13 cellular contexts compared by ENCODE assay signal in genomic region chr10:36349445-36350063, GRCh38.
DNase-seq lines count a peak whose midpoint lies in the region; ATAC-seq and TF ChIP-seq lines count a peak whose summit lies in the region.
"Had no signal": no experiment of that assay in that cellular context is flagged by ENCODE, and none has a peak within 500 bp of the region (broad histone marks: within the 10 kb centered on the region; RNA-seq: fewer than 3 reads in every experiment).

No MANE protein-coding gene starts in this region.

- H3K9me3 Mint-ChIP-seq in mesothelial cell of epicardium, result no peaks in the 10 kb centered on the region
- peaks cover 5 to 15% of the 10 kb centered on the region in 2 donors for H3K9me3 Mint-ChIP-seq in stimulated activated naive CD8-positive, alpha-beta T cell treated with anti-CD3 and anti-CD28 coated beads, Interleukin-15, amount 100 ng/mL, for 72 hours

- peak overlapping the region; percentile 96 for H3K27ac Mint-ChIP-seq in mesothelial cell of epicardium
- H3K27ac Mint-ChIP-seq in stimulated activated naive CD8-positive, alpha-beta T cell treated with anti-CD3 and anti-CD28 coated beads, Interleukin-15, amount 100 ng/mL, for 72 hours, result no peak overlapping the region
- H3K27ac Mint-ChIP-seq: activated T-cell treated with anti-CD3 and anti-CD28 coated beads, Interleukin-2, amount 50 U/mL, for 24 hours; CD4-positive, CD25-positive, alpha-beta regulatory T cell; memory B cell had no signal

- TF ChIP-seq CTCF in mesothelial cell of epicardium (IDR thresholded peaks at IDR 0.05; ENCODE audit: unreplicated experiment), result no peak

- H3K36me3 ChIP-seq in MG63, result no peaks in the 10 kb centered on the region
- H3K36me3 ChIP-seq: Peyer's patch, right lobe of liver had no signal

- peaks cover 28% of the 10 kb centered on the region for H3K4me1 Mint-ChIP-seq in mesothelial cell of epicardium
- H3K4me1 Mint-ChIP-seq in stimulated activated naive CD8-positive, alpha-beta T cell treated with anti-CD3 and anti-CD28 coated beads, Interleukin-15, amount 100 ng/mL, for 72 hours, result no peaks in the 10 kb centered on the region
- H3K4me1 Mint-ChIP-seq: CD4-positive, CD25-positive, alpha-beta regulatory T cell; memory B cell had no signal

- ATAC-seq in left lobe of liver, result no peak
- no peak for ATAC-seq in HG03095 (IDR thresholded peaks at IDR 0.05; ENCODE audit: unreplicated experiment)
- ATAC-seq in stimulated activated naive CD8-positive, alpha-beta T cell treated with anti-CD3 and anti-CD28 coated beads, Interleukin-15, amount 100 ng/mL, for 72 hours, result no peak

- no peaks in the 10 kb centered on the region for H3K36me3 Mint-ChIP-seq in mesothelial cell of epicardium
- H3K36me3 Mint-ChIP-seq: CD4-positive, CD25-positive, alpha-beta regulatory T cell; memory B cell had no signal

- intact Hi-C loops in posterior cingulate gyrus (cut with DNase I), result no loop called here

- H3K27me3 ChIP-seq in MG63, result no peaks in the 10 kb centered on the region
- H3K27me3 ChIP-seq: Peyer's patch, right lobe of liver had no signal

- H3K4me3 ChIP-seq in MG63, result no peak overlapping the region
- H3K4me3 ChIP-seq: Peyer's patch, right lobe of liver had no signal

- peak overlapping the region; percentile 15 for H3K4me3 Mint-ChIP-seq in mesothelial cell of epicardium
- H3K4me3 Mint-ChIP-seq in stimulated activated naive CD8-positive, alpha-beta T cell treated with anti-CD3 and anti-CD28 coated beads, Interleukin-15, amount 100 ng/mL, for 72 hours, result no peak overlapping the region
- H3K4me3 Mint-ChIP-seq: activated T-cell treated with anti-CD3 and anti-CD28 coated beads, Interleukin-2, amount 50 U/mL, for 24 hours; CD4-positive, CD25-positive, alpha-beta regulatory T cell; memory B cell had no signal

- peak; percentile 76 for DNase-seq in AG20443 (ENCODE audit: low spot score)
- DNase-seq in MG63, result peak; percentile 69
- DNase-seq in dedifferentiated amniotic fluid mesenchymal stem cell (ENCODE audit: extremely low spot score), result peak; percentile 94
- peak; percentile 28 to 55 for DNase-seq in mesothelial cell of epicardium (ENCODE audit: low spot score in 2 of 2, unreplicated experiment in 2 of 2)
- DNase-seq in posterior cingulate gyrus, result no peak
- no peak for DNase-seq in left lobe of liver (ENCODE audit: low spot score)
- no peak for DNase-seq in stimulated activated naive CD8-positive, alpha-beta T cell treated with anti-CD3 and anti-CD28 coated beads, Interleukin-15, amount 100 ng/mL, for 72 hours
- DNase-seq: activated T-cell treated with anti-CD3 and anti-CD28 coated beads, Interleukin-2, amount 50 U/mL, for 24 hours; CD4-positive, CD25-positive, alpha-beta regulatory T cell; Peyer's patch; right lobe of liver had no signal

- H3K9me3 ChIP-seq in MG63, result no peaks in the 10 kb centered on the region
- H3K9me3 ChIP-seq: Peyer's patch, right lobe of liver had no signal

- H3K27me3 Mint-ChIP-seq in mesothelial cell of epicardium (ENCODE audit: low read depth), result no peaks in the 10 kb centered on the region
- no peaks in the 10 kb centered on the region for H3K27me3 Mint-ChIP-seq in stimulated activated naive CD8-positive, alpha-beta T cell treated with anti-CD3 and anti-CD28 coated beads, Interleukin-15, amount 100 ng/mL, for 72 hours
- H3K27me3 Mint-ChIP-seq: activated T-cell treated with anti-CD3 and anti-CD28 coated beads, Interleukin-2, amount 50 U/mL, for 24 hours; CD4-positive, CD25-positive, alpha-beta regulatory T cell; memory B cell had no signal

Comparison
In these comparisons a context has a peak if more than half of its experiments do, and no peak if none do; other contexts are left out.
1. DNase-seq: peak in AG20443 (single experiment), MG63 (single experiment), dedifferentiated amniotic fluid mesenchymal stem cell (single experiment) and mesothelial cell of epicardium (2 of 2); none in posterior cingulate gyrus (0 of 10), left lobe of liver (single experiment) and stimulated activated naive CD8-positive, alpha-beta T cell treated with anti-CD3 and anti-CD28 coated beads, Interleukin-15, amount 100 ng/mL, for 72 hours (0 of 2).